Comparison of ENCODE assay signal across 13 cellular contexts in genomic region chr9:136547508-136548215, GRCh38. TPM values are rescaled to one million over a fixed set of nuclear protein-coding genes. Genes with fewer than 3 reads are reported as not detected.
A peak's percentile ranks its signal among the peaks of the same experiment; 100 is the strongest.
DNase-seq lines count a peak whose midpoint lies in the region; ATAC-seq and FAIRE-seq lines count a peak whose summit lies in the region.
"Had no signal": no experiment of that assay in that cellular context is flagged by ENCODE, and none has a peak within 500 bp of the region (broad histone marks: within the 10 kb centered on the region; RNA-seq: fewer than 3 reads in every experiment).

No MANE protein-coding gene starts in this region.

- H3K79me1 ChIP-seq in neuronal stem cell (ENCODE audit: low read depth, low read length) = peaks cover 21% of the 10 kb centered on the region

- intact Hi-C loops in dendritic cell treated with granulocyte-macrophage colony-stimulating factor and Interleukin-4, amounts not matched to agents 40 ng/mL and 50 ng/mL, for 4 days (cut with micrococcal nuclease) = no loop called here

- H2BK120ac ChIP-seq in neuronal stem cell (ENCODE audit: low read depth, low read length) = peak overlapping the region; percentile 47

- H3K36me3 ChIP-seq in neuronal stem cell (replicated peaks in 1 of 2; ENCODE audit: control insufficient read depth in 2 of 2, insufficient read depth in 2 of 2, low read length in 2 of 2) = peaks cover 6 to 17% of the 10 kb centered on the region in 2 donors

- H3K27me3 ChIP-seq in neuronal stem cell (ENCODE audit: control insufficient read depth in 3 of 3, insufficient read depth in 3 of 3, low read depth in 1 of 3, low read length in 3 of 3) = peaks cover 0 to 9% (median 0%) of the 10 kb centered on the region in 3 experiments

- DNase-seq in activated naive CD8-positive, alpha-beta T cell treated with anti-CD3 and anti-CD28 coated beads, Interleukin-2, amount 50 U/mL, for 24 hours = no peak
- no peak for DNase-seq in activated naive CD8-positive, alpha-beta T cell treated with anti-CD3 and anti-CD28 coated beads for 36 hours
- DNase-seq in neuronal stem cell (ENCODE audit: low spot score) (no peak), urothelium cell line (ENCODE audit: low spot score) (no peak), OCI-M2 (lab: John Stamatoyannopoulos, UW; ENCODE audit: unreplicated experiment) (no peak), dedifferentiated amniotic fluid mesenchymal stem cell (ENCODE audit: extremely low spot score) (no peak)
- DNase-seq: activated B cell treated with CpG ODN at 0.5 μM for 24 hours; activated gamma-delta T cell treated with Interleukin-2 at 50 U/mL for 16 hours; effector CD4-positive, alpha-beta T cell had no signal

- H2BK15ac ChIP-seq in neuronal stem cell (ENCODE audit: low read length) = peak overlapping the region; percentile 97

- peak overlapping the region; percentile 38 for H3K9ac ChIP-seq in neuronal stem cell (ENCODE audit: low read depth, low read length, poor library complexity)

- H2BK5ac ChIP-seq in neuronal stem cell (ENCODE audit: low read length) = peak overlapping the region; percentile 99

- H3K4me1 Mint-ChIP-seq in activated naive CD8-positive, alpha-beta T cell treated with anti-CD3 and anti-CD28 coated beads, Interleukin-2, amount 50 U/mL, for 24 hours = peaks cover 41% of the 10 kb centered on the region
- H3K4me1 Mint-ChIP-seq in activated naive CD8-positive, alpha-beta T cell treated with anti-CD3 and anti-CD28 coated beads for 36 hours = peaks cover 38% of the 10 kb centered on the region
- H3K4me1 Mint-ChIP-seq in dendritic cell treated with granulocyte-macrophage colony-stimulating factor and Interleukin-4, amounts not matched to agents 40 ng/mL and 50 ng/mL, for 4 days (ENCODE audit: low read depth) = peaks cover 76% of the 10 kb centered on the region

- H3K4me3 ChIP-seq in neuronal stem cell (ENCODE audit: low read length in 2 of 2) = peak overlapping the region in 1 of 2 donors; percentile 60

- no peaks in the 10 kb centered on the region for H3K9me3 Mint-ChIP-seq in activated naive CD8-positive, alpha-beta T cell treated with anti-CD3 and anti-CD28 coated beads, Interleukin-2, amount 50 U/mL, for 24 hours
- H3K9me3 Mint-ChIP-seq in activated naive CD8-positive, alpha-beta T cell treated with anti-CD3 and anti-CD28 coated beads for 36 hours = no peaks in the 10 kb centered on the region
- H3K9me3 Mint-ChIP-seq in dendritic cell treated with granulocyte-macrophage colony-stimulating factor and Interleukin-4, amounts not matched to agents 40 ng/mL and 50 ng/mL, for 4 days = no peaks in the 10 kb centered on the region
- H3K9me3 Mint-ChIP-seq: activated B cell treated with CpG ODN at 0.5 μM for 24 hours had no signal

- H3K36me3 Mint-ChIP-seq in activated naive CD8-positive, alpha-beta T cell treated with anti-CD3 and anti-CD28 coated beads, Interleukin-2, amount 50 U/mL, for 24 hours (ENCODE audit: low read depth) = peaks cover 6% of the 10 kb centered on the region
- peaks cover 4% of the 10 kb centered on the region for H3K36me3 Mint-ChIP-seq in activated naive CD8-positive, alpha-beta T cell treated with anti-CD3 and anti-CD28 coated beads for 36 hours
- H3K36me3 Mint-ChIP-seq in dendritic cell treated with granulocyte-macrophage colony-stimulating factor and Interleukin-4, amounts not matched to agents 40 ng/mL and 50 ng/mL, for 4 days (ENCODE audit: low read depth) = peaks cover 25% of the 10 kb centered on the region

- H2BK12ac ChIP-seq in neuronal stem cell (ENCODE audit: low read length) = peak overlapping the region; percentile 93

- no peak overlapping the region for H2AFZ ChIP-seq in neuronal stem cell (ENCODE audit: low read length)

- peak overlapping the region; percentile 76 for H3K4me3 Mint-ChIP-seq in activated naive CD8-positive, alpha-beta T cell treated with anti-CD3 and anti-CD28 coated beads, Interleukin-2, amount 50 U/mL, for 24 hours
- no peak overlapping the region for H3K4me3 Mint-ChIP-seq in activated naive CD8-positive, alpha-beta T cell treated with anti-CD3 and anti-CD28 coated beads for 36 hours
- no peak overlapping the region for H3K4me3 Mint-ChIP-seq in dendritic cell treated with granulocyte-macrophage colony-stimulating factor and Interleukin-4, amounts not matched to agents 40 ng/mL and 50 ng/mL, for 4 days

- H3K4me2 ChIP-seq in neuronal stem cell (ENCODE audit: insufficient read depth, low read length, poor library complexity, severe bottlenecking) = no peak overlapping the region

- no peaks in the 10 kb centered on the region for H3K9me3 ChIP-seq in neuronal stem cell (replicated peaks in 1 of 2; ENCODE audit: control insufficient read depth in 2 of 2, insufficient read depth in 1 of 2, low read depth in 1 of 2, low read length in 2 of 2)

- H4K8ac ChIP-seq in neuronal stem cell (ENCODE audit: low read depth, low read length) = no peak overlapping the region

- H3K27ac ChIP-seq in neuronal stem cell (replicated peaks; ENCODE audit: low read length) = no peak overlapping the region

- peak overlapping the region; percentile 81 for H3K23ac ChIP-seq in neuronal stem cell (ENCODE audit: low read depth, low read length, poor library complexity)

- peaks cover 52 to 69% of the 10 kb centered on the region in 2 donors for H3K4me1 ChIP-seq in neuronal stem cell (ENCODE audit: control insufficient read depth in 2 of 2, insufficient read depth in 1 of 2, low read depth in 1 of 2, low read length in 2 of 2)

- no peak overlapping the region for H4K91ac ChIP-seq in neuronal stem cell (ENCODE audit: low read depth, low read length, poor library complexity)

- peak overlapping the region; percentile 100 for H2AK5ac ChIP-seq in neuronal stem cell (ENCODE audit: low read depth, low read length)

- H3K4ac ChIP-seq in neuronal stem cell (ENCODE audit: low read length) = no peak overlapping the region

- H3K27ac Mint-ChIP-seq in activated naive CD8-positive, alpha-beta T cell treated with anti-CD3 and anti-CD28 coated beads, Interleukin-2, amount 50 U/mL, for 24 hours = no peak overlapping the region
- H3K27ac Mint-ChIP-seq in activated naive CD8-positive, alpha-beta T cell treated with anti-CD3 and anti-CD28 coated beads for 36 hours = no peak overlapping the region
- peak overlapping the region; percentile 85 for H3K27ac Mint-ChIP-seq in dendritic cell treated with granulocyte-macrophage colony-stimulating factor and Interleukin-4, amounts not matched to agents 40 ng/mL and 50 ng/mL, for 4 days

- H3K14ac ChIP-seq in neuronal stem cell (ENCODE audit: low read length) = no peak overlapping the region

- no peak for ATAC-seq in activated naive CD8-positive, alpha-beta T cell treated with anti-CD3 and anti-CD28 coated beads, Interleukin-2, amount 50 U/mL, for 24 hours
- no peak for ATAC-seq in GM19467 (IDR thresholded peaks at IDR 0.05; ENCODE audit: unreplicated experiment)
- ATAC-seq: K562 had no signal

- WGBS in neuronal stem cell (ENCODE audit: extremely low coverage in 2 of 2, insufficient read length in 2 of 2, insufficient replicate concordance in 1 of 2), 2 donors = no CpG with 5 or more reads among the region's 25 CpGs

- H3K27me3 Mint-ChIP-seq in activated naive CD8-positive, alpha-beta T cell treated with anti-CD3 and anti-CD28 coated beads, Interleukin-2, amount 50 U/mL, for 24 hours = peaks cover 2% of the 10 kb centered on the region
- no peaks in the 10 kb centered on the region for H3K27me3 Mint-ChIP-seq in activated naive CD8-positive, alpha-beta T cell treated with anti-CD3 and anti-CD28 coated beads for 36 hours
- H3K27me3 Mint-ChIP-seq in dendritic cell treated with granulocyte-macrophage colony-stimulating factor and Interleukin-4, amounts not matched to agents 40 ng/mL and 50 ng/mL, for 4 days = peaks cover 3% of the 10 kb centered on the region
- H3K27me3 Mint-ChIP-seq: activated B cell treated with CpG ODN at 0.5 μM for 24 hours had no signal

- H3K18ac ChIP-seq in neuronal stem cell (ENCODE audit: low read length) = peak overlapping the region; percentile 98

- FAIRE-seq in urothelium cell line (lab: Jason Lieb, UNC) = peak; percentile 17
- FAIRE-seq: K562, RCC 7860 had no signal

RNA-seq across cellular contexts. Expression of gene NOTCH1, which starts 1.8 kb away (rescaled TPM):
- 10 to 100 TPM; 48.2 to 51.6 TPM for total RNA-seq in activated naive CD8-positive, alpha-beta T cell treated with anti-CD3 and anti-CD28 coated beads for 36 hours
- 32.9 TPM for polyA plus RNA-seq in neuronal stem cell (2013, experiment 1 of 2)
- polyA plus RNA-seq in neuronal stem cell (2013, experiment 2 of 2) = 33.2 TPM
